1 cellular context compared by ENCODE assay signal in the genomic region with DNA sequence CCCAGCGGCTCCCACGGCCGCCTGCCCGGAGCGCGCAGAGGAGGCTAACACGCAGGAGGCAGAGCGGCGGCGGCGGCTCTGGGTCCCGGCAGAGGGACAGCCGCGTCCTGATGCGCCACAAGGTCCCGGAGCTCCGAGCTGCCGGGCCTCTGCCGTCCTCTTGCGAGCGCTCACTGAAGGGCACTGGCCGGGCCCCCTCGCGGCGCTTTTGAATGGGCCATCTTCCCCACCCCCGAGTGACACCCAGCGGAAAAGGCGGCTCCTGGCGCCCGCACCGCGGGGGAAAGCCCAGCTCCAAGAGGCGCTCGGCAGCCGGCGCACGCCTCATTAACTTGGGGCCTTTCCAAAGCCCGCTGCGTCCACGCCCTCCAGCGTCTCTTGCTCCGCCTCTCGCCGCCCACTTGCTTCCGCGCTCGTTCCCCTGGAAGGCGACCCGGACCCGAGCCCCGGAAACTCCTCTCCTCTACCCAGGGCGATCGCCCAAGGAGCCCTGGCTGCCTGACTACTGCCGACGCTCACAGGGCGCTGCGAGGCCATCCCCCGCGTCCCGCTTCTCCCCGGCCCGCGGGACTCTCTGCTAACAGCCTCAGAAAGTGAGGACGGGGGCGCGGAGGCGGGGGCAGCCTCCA.
TF ChIP-seq lines count a peak whose summit lies in the region.

A gene (minus strand): TSS at position 363 of the 629 bp plus-strand sequence.

TF ChIP-seq in HepG2, 621 proteins besides CTCF, POLR2A, EP300 and RAD21 (continued from another document and continues in another):
- peak; percentile 95; the same call in 1 of the 2 replicates for TF ChIP-seq BORCS8-MEF2B (CRISPR knock-in tag; IDR thresholded peaks at IDR 0.05)
- TF ChIP-seq SP140L (CRISPR knock-in tag; IDR thresholded peaks at IDR 0.05; ENCODE audit: borderline replicate concordance) = no peak
- peak; percentile 63 for TF ChIP-seq HNRNPH1 (optimal IDR thresholded peaks at IDR 0.05; ENCODE audit: low read depth, low read length)
- peak; percentile 79 for TF ChIP-seq ZNF335 (CRISPR knock-in tag; IDR thresholded peaks at IDR 0.05)
- 0 out of 2 replicates have a peak, but pooled peaks have one; percentile 18 for TF ChIP-seq DMAP1 (CRISPR knock-in tag; IDR thresholded peaks at IDR 0.05)
- no peak for TF ChIP-seq IKZF4 (CRISPR knock-in tag; IDR thresholded peaks at IDR 0.05; ENCODE audit: borderline replicate concordance, low read depth, not compliant biosample characterization)
- TF ChIP-seq, protein P1, sequence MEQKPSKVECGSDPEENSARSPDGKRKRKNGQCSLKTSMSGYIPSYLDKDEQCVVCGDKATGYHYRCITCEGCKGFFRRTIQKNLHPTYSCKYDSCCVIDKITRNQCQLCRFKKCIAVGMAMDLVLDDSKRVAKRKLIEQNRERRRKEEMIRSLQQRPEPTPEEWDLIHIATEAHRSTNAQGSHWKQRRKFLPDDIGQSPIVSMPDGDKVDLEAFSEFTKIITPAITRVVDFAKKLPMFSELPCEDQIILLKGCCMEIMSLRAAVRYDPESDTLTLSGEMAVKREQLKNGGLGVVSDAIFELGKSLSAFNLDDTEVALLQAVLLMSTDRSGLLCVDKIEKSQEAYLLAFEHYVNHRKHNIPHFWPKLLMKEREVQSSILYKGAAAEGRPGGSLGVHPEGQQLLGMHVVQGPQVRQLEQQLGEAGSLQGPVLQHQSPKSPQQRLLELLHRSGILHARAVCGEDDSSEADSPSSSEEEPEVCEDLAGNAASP (CRISPR knock-in tag; IDR thresholded peaks at IDR 0.05; ENCODE audit: borderline replicate concordance) = peak; percentile 42; the same call in 1 of the 2 replicates
- no peak for TF ChIP-seq HMG20B (CRISPR knock-in tag; conservative IDR thresholded peaks at IDR 0.05)
- TF ChIP-seq, protein P2, sequence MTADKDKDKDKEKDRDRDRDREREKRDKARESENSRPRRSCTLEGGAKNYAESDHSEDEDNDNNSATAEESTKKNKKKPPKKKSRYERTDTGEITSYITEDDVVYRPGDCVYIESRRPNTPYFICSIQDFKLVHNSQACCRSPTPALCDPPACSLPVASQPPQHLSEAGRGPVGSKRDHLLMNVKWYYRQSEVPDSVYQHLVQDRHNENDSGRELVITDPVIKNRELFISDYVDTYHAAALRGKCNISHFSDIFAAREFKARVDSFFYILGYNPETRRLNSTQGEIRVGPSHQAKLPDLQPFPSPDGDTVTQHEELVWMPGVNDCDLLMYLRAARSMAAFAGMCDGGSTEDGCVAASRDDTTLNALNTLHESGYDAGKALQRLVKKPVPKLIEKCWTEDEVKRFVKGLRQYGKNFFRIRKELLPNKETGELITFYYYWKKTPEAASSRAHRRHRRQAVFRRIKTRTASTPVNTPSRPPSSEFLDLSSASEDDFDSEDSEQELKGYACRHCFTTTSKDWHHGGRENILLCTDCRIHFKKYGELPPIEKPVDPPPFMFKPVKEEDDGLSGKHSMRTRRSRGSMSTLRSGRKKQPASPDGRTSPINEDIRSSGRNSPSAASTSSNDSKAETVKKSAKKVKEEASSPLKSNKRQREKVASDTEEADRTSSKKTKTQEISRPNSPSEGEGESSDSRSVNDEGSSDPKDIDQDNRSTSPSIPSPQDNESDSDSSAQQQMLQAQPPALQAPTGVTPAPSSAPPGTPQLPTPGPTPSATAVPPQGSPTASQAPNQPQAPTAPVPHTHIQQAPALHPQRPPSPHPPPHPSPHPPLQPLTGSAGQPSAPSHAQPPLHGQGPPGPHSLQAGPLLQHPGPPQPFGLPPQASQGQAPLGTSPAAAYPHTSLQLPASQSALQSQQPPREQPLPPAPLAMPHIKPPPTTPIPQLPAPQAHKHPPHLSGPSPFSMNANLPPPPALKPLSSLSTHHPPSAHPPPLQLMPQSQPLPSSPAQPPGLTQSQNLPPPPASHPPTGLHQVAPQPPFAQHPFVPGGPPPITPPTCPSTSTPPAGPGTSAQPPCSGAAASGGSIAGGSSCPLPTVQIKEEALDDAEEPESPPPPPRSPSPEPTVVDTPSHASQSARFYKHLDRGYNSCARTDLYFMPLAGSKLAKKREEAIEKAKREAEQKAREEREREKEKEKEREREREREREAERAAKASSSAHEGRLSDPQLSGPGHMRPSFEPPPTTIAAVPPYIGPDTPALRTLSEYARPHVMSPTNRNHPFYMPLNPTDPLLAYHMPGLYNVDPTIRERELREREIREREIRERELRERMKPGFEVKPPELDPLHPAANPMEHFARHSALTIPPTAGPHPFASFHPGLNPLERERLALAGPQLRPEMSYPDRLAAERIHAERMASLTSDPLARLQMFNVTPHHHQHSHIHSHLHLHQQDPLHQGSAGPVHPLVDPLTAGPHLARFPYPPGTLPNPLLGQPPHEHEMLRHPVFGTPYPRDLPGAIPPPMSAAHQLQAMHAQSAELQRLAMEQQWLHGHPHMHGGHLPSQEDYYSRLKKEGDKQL (CRISPR knock-in tag; IDR thresholded peaks at IDR 0.05; ENCODE audit: low read depth) = 0 out of 2 replicates have a peak, but pooled peaks have one; percentile 71
- TF ChIP-seq, protein P3, sequence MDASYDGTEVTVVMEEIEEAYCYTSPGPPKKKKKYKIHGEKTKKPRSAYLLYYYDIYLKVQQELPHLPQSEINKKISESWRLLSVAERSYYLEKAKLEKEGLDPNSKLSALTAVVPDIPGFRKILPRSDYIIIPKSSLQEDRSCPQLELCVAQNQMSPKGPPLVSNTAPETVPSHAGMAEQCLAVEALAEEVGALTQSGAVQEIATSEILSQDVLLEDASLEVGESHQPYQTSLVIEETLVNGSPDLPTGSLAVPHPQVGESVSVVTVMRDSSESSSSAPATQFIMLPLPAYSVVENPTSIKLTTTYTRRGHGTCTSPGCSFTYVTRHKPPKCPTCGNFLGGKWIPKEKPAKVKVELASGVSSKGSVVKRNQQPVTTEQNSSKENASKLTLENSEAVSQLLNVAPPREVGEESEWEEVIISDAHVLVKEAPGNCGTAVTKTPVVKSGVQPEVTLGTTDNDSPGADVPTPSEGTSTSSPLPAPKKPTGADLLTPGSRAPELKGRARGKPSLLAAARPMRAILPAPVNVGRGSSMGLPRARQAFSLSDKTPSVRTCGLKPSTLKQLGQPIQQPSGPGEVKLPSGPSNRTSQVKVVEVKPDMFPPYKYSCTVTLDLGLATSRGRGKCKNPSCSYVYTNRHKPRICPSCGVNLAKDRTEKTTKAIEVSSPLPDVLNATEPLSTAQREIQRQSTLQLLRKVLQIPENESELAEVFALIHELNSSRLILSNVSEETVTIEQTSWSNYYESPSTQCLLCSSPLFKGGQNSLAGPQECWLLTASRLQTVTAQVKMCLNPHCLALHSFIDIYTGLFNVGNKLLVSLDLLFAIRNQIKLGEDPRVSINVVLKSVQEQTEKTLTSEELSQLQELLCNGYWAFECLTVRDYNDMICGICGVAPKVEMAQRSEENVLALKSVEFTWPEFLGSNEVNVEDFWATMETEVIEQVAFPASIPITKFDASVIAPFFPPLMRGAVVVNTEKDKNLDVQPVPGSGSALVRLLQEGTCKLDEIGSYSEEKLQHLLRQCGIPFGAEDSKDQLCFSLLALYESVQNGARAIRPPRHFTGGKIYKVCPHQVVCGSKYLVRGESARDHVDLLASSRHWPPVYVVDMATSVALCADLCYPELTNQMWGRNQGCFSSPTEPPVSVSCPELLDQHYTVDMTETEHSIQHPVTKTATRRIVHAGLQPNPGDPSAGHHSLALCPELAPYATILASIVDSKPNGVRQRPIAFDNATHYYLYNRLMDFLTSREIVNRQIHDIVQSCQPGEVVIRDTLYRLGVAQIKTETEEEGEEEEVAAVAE (CRISPR knock-in tag; IDR thresholded peaks at IDR 0.05; ENCODE audit: borderline replicate concordance) = 0 out of 2 replicates have a peak, but pooled peaks have one; percentile 62
- peak; percentile 74; the same call in 1 of the 2 replicates for TF ChIP-seq KAT7 (CRISPR knock-in tag; IDR thresholded peaks at IDR 0.05; ENCODE audit: borderline replicate concordance)
- TF ChIP-seq, protein P4, sequence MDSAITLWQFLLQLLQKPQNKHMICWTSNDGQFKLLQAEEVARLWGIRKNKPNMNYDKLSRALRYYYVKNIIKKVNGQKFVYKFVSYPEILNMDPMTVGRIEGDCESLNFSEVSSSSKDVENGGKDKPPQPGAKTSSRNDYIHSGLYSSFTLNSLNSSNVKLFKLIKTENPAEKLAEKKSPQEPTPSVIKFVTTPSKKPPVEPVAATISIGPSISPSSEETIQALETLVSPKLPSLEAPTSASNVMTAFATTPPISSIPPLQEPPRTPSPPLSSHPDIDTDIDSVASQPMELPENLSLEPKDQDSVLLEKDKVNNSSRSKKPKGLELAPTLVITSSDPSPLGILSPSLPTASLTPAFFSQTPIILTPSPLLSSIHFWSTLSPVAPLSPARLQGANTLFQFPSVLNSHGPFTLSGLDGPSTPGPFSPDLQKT (CRISPR knock-in tag; IDR thresholded peaks at IDR 0.05; ENCODE audit: borderline replicate concordance) = no peak; the same call in 1 of the 2 replicates
- TF ChIP-seq MAFK (conservative IDR thresholded peaks at IDR 0.05 in 1 of 2, IDR thresholded peaks at IDR 0.05 in 1 of 2; ENCODE audit: low read length in 2 of 2) = no peak
- TF ChIP-seq, protein P5, sequence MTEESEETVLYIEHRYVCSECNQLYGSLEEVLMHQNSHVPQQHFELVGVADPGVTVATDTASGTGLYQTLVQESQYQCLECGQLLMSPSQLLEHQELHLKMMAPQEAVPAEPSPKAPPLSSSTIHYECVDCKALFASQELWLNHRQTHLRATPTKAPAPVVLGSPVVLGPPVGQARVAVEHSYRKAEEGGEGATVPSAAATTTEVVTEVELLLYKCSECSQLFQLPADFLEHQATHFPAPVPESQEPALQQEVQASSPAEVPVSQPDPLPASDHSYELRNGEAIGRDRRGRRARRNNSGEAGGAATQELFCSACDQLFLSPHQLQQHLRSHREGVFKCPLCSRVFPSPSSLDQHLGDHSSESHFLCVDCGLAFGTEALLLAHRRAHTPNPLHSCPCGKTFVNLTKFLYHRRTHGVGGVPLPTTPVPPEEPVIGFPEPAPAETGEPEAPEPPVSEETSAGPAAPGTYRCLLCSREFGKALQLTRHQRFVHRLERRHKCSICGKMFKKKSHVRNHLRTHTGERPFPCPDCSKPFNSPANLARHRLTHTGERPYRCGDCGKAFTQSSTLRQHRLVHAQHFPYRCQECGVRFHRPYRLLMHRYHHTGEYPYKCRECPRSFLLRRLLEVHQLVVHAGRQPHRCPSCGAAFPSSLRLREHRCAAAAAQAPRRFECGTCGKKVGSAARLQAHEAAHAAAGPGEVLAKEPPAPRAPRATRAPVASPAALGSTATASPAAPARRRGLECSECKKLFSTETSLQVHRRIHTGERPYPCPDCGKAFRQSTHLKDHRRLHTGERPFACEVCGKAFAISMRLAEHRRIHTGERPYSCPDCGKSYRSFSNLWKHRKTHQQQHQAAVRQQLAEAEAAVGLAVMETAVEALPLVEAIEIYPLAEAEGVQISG (CRISPR knock-in tag; IDR thresholded peaks at IDR 0.05) = peak; percentile 87
- peak; percentile 73 for TF ChIP-seq ZNF777 (CRISPR knock-in tag; IDR thresholded peaks at IDR 0.05)
- TF ChIP-seq, protein P6, sequence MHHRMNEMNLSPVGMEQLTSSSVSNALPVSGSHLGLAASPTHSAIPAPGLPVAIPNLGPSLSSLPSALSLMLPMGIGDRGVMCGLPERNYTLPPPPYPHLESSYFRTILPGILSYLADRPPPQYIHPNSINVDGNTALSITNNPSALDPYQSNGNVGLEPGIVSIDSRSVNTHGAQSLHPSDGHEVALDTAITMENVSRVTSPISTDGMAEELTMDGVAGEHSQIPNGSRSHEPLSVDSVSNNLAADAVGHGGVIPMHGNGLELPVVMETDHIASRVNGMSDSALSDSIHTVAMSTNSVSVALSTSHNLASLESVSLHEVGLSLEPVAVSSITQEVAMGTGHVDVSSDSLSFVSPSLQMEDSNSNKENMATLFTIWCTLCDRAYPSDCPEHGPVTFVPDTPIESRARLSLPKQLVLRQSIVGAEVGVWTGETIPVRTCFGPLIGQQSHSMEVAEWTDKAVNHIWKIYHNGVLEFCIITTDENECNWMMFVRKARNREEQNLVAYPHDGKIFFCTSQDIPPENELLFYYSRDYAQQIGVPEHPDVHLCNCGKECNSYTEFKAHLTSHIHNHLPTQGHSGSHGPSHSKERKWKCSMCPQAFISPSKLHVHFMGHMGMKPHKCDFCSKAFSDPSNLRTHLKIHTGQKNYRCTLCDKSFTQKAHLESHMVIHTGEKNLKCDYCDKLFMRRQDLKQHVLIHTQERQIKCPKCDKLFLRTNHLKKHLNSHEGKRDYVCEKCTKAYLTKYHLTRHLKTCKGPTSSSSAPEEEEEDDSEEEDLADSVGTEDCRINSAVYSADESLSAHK (CRISPR knock-in tag; IDR thresholded peaks at IDR 0.05; ENCODE audit: borderline replicate concordance) = no peak
- peak; percentile 96 for TF ChIP-seq MED13 (CRISPR knock-in tag; IDR thresholded peaks at IDR 0.05)
- no peak for TF ChIP-seq ZNF20 (CRISPR knock-in tag; IDR thresholded peaks at IDR 0.05)
- no peak for TF ChIP-seq NFE2 (CRISPR knock-in tag; IDR thresholded peaks at IDR 0.05)
- peak; percentile 34; the same call in 1 of the 2 replicates for TF ChIP-seq CEBPG (CRISPR knock-in tag; IDR thresholded peaks at IDR 0.05)
- no peak for TF ChIP-seq SETDB1 (CRISPR knock-in tag; IDR thresholded peaks at IDR 0.05; ENCODE audit: borderline replicate concordance)
- peak; percentile 82 for TF ChIP-seq FOXJ3 (CRISPR knock-in tag; IDR thresholded peaks at IDR 0.05; ENCODE audit: borderline replicate concordance)
- TF ChIP-seq ZNF121 (CRISPR knock-in tag; IDR thresholded peaks at IDR 0.05) = no peak
- TF ChIP-seq ZFP37 (CRISPR knock-in tag; IDR thresholded peaks at IDR 0.05; ENCODE audit: borderline replicate concordance) = peak; percentile 83; the same call in 1 of the 2 replicates
- TF ChIP-seq, protein P7, sequence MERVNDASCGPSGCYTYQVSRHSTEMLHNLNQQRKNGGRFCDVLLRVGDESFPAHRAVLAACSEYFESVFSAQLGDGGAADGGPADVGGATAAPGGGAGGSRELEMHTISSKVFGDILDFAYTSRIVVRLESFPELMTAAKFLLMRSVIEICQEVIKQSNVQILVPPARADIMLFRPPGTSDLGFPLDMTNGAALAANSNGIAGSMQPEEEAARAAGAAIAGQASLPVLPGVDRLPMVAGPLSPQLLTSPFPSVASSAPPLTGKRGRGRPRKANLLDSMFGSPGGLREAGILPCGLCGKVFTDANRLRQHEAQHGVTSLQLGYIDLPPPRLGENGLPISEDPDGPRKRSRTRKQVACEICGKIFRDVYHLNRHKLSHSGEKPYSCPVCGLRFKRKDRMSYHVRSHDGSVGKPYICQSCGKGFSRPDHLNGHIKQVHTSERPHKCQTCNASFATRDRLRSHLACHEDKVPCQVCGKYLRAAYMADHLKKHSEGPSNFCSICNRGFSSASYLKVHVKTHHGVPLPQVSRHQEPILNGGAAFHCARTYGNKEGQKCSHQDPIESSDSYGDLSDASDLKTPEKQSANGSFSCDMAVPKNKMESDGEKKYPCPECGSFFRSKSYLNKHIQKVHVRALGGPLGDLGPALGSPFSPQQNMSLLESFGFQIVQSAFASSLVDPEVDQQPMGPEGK (CRISPR knock-in tag; IDR thresholded peaks at IDR 0.05) = peak; percentile 82
- no peak; the same call in 1 of the 2 replicates for TF ChIP-seq ZSCAN29 (CRISPR knock-in tag; conservative IDR thresholded peaks at IDR 0.05)
- peak; percentile 85 for TF ChIP-seq GABPB1 (CRISPR knock-in tag; IDR thresholded peaks at IDR 0.05)
- no peak; the same call in 1 of the 2 replicates for TF ChIP-seq FOXO1 (CRISPR knock-in tag; IDR thresholded peaks at IDR 0.05)
